23 cellular contexts compared by ENCODE assay signal in the genomic region with DNA sequence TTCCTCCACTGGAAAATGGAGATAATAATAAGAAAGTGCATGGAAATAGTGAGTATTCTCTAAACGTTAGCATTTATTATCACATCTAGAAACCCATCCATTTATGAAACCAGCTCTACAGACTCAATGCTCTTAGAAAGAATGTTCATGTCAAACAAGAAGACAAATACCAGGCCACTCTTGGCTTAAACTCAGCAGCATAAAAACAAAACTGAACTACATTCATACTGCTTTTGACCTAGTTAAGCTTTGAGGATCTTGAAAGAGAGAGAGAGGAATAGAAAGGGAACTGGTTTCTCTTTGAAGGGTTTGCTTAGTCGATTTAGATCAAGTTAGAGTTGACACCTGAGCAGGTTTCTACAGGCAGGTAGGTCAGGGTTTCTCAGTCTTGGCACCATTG.
DNase-seq lines count a peak whose midpoint lies in the region; ATAC-seq and TF ChIP-seq lines count a peak whose summit lies in the region.
"Had no signal": no experiment of that assay in that cellular context is flagged by ENCODE, and none has a peak within 500 bp of the region (broad histone marks: within the 10 kb centered on the region; RNA-seq: fewer than 3 reads in every experiment).

No MANE protein-coding gene starts in this region.

- no peaks in the 10 kb centered on the region for H3K9me3 ChIP-seq in T-helper 17 cell (ENCODE audit: control insufficient read depth, low read length, poor library complexity, severe bottlenecking)
- H3K9me3 ChIP-seq in left lung: no peaks in the 10 kb centered on the region
- H3K9me3 ChIP-seq: ascending aorta, neutrophil, testis had no signal

- peak; percentile 37 for ATAC-seq in stimulated activated naive CD8-positive, alpha-beta T cell treated with anti-CD3 and anti-CD28 coated beads, Interleukin-15, amount 100 ng/mL, for 72 hours
- no peak for ATAC-seq in stimulated activated naive CD8-positive, alpha-beta T cell treated with anti-CD3 and anti-CD28 coated beads, Interleukin-15, Interleukin-2, amounts not matched to agents 100 U/mL and 50 U/mL, for 24 hours
- peak; percentile 70 for ATAC-seq in T-helper 17 cell
- ATAC-seq in left lung: peak; percentile 27
- no peak for ATAC-seq in HG03457 (IDR thresholded peaks at IDR 0.05; ENCODE audit: unreplicated experiment)
- no peak for ATAC-seq in HG02938 (IDR thresholded peaks at IDR 0.05; ENCODE audit: unreplicated experiment)

- no peak overlapping the region for H3K4me3 Mint-ChIP-seq in stimulated activated naive CD8-positive, alpha-beta T cell treated with anti-CD3 and anti-CD28 coated beads, Interleukin-15, amount 100 ng/mL, for 72 hours
- H3K4me3 Mint-ChIP-seq in T-helper 17 cell: no peak overlapping the region
- H3K4me3 Mint-ChIP-seq: activated T-cell treated with anti-CD3 and anti-CD28 coated beads, Interleukin-2, amount 50 U/mL, for 24 hours; CD14-positive monocyte had no signal

- no peaks in the 10 kb centered on the region for H3K4me1 Mint-ChIP-seq in stimulated activated naive CD8-positive, alpha-beta T cell treated with anti-CD3 and anti-CD28 coated beads, Interleukin-15, amount 100 ng/mL, for 72 hours
- peaks cover 10% of the 10 kb centered on the region for H3K4me1 Mint-ChIP-seq in T-helper 17 cell

- in situ Hi-C loops in GM13977 (cut with MboI; ENCODE audit: low pct_unique_long_range_greater_than_20kb, low sequenced_read_pairs, unreplicated experiment): loop anchor here (10.0 kb wide), 1 partner anchor 502 kb away; the partner anchor contains the start of gene SFMBT2

- H3K4me3 ChIP-seq in left lung: no peak overlapping the region
- H3K4me3 ChIP-seq: ascending aorta, heart left ventricle, testis had no signal

- no peaks in the 10 kb centered on the region for H3K36me3 ChIP-seq in left lung
- H3K36me3 ChIP-seq: ascending aorta, heart left ventricle, neutrophil had no signal

- H3K27me3 Mint-ChIP-seq in stimulated activated naive CD8-positive, alpha-beta T cell treated with anti-CD3 and anti-CD28 coated beads, Interleukin-15, amount 100 ng/mL, for 72 hours: peaks cover 8% of the 10 kb centered on the region
- H3K27me3 Mint-ChIP-seq in T-helper 17 cell: peaks cover 15% of the 10 kb centered on the region

- no peak overlapping the region for H3K27ac ChIP-seq in left lung
- H3K27ac ChIP-seq: ascending aorta, neutrophil, testis had no signal

- TF ChIP-seq CTCF in left lung (IDR thresholded peaks at IDR 0.05) (no peak), GM13977 (IDR thresholded peaks at IDR 0.05; ENCODE audit: extremely low read depth, insufficient read depth, missing control alignments) (no peak)

- no peaks in the 10 kb centered on the region for H3K36me3 Mint-ChIP-seq in T-helper 17 cell (ENCODE audit: low read depth)
- H3K36me3 Mint-ChIP-seq: CD14-positive monocyte had no signal

- no peak overlapping the region for H3K27ac Mint-ChIP-seq in stimulated activated naive CD8-positive, alpha-beta T cell treated with anti-CD3 and anti-CD28 coated beads, Interleukin-15, amount 100 ng/mL, for 72 hours
- no peak overlapping the region for H3K27ac Mint-ChIP-seq in T-helper 17 cell
- H3K27ac Mint-ChIP-seq: activated T-cell treated with anti-CD3 and anti-CD28 coated beads, Interleukin-2, amount 50 U/mL, for 24 hours; CD14-positive monocyte had no signal

- intact Hi-C loops in left lung (cut with DNase I): loop anchor here in 1 of 2 donors (10.0 kb wide), 1 partner anchor 502 kb away; the partner anchor contains the start of gene SFMBT2

- DNase-seq in stimulated activated naive CD8-positive, alpha-beta T cell treated with anti-CD3 and anti-CD28 coated beads, Interleukin-15, amount 100 ng/mL, for 72 hours: no peak
- DNase-seq in stimulated activated naive CD8-positive, alpha-beta T cell treated with anti-CD3 and anti-CD28 coated beads, Interleukin-15, Interleukin-2, amounts not matched to agents 100 U/mL and 50 U/mL, for 24 hours: no peak
- DNase-seq in T-helper 17 cell (no peak), left lung (no peak), GM13977 (ENCODE audit: low spot score) (no peak), DMS53 treated with DMSO at 0.1 percent for 48 hours (lab: John Stamatoyannopoulos, UW; ENCODE audit: unreplicated experiment) (no peak)
- DNase-seq: activated CD8-positive, alpha-beta memory T cell treated with anti-CD3 and anti-CD28 coated beads for 24 hours; activated naive CD4-positive, alpha-beta T cell treated with anti-CD3 and anti-CD28 coated beads, Interleukin-2, amount 50 U/mL, for 16 hours; activated T-cell treated with anti-CD3 and anti-CD28 coated beads, Interleukin-2, amount 50 U/mL, for 24 hours; Calu3; dermis blood vessel endothelial cell; KBM-7; NCI-H1436; NCI-H510A; small intestine; stimulated activated CD4-positive, alpha-beta T cell treated with anti-CD3 and anti-CD28 coated beads, Interleukin-2, amount 100 ng/mL, for 24 hours; testis had no signal

- H3K4me1 ChIP-seq in left lung: peaks cover 0 to 6% of the 10 kb centered on the region in 2 donors
- H3K4me1 ChIP-seq: ascending aorta, testis had no signal

- H3K27me3 ChIP-seq in left lung: no peaks in the 10 kb centered on the region
- H3K27me3 ChIP-seq: ascending aorta, testis had no signal

- peaks cover 0 to 10% of the 10 kb centered on the region in 2 donors for H3K9me3 Mint-ChIP-seq in stimulated activated naive CD8-positive, alpha-beta T cell treated with anti-CD3 and anti-CD28 coated beads, Interleukin-15, amount 100 ng/mL, for 72 hours

Comparison
In these comparisons a context has a peak if more than half of its experiments do, and no peak if none do; other contexts are left out.
1. ATAC-seq: peak in stimulated activated naive CD8-positive, alpha-beta T cell treated with anti-CD3 and anti-CD28 coated beads, Interleukin-15, amount 100 ng/mL, for 72 hours (single experiment), T-helper 17 cell (single experiment) and left lung (single experiment); none in stimulated activated naive CD8-positive, alpha-beta T cell treated with anti-CD3 and anti-CD28 coated beads, Interleukin-15, Interleukin-2, amounts not matched to agents 100 U/mL and 50 U/mL, for 24 hours (single experiment), HG03457 (single experiment) and HG02938 (single experiment).